10 cellular contexts compared by ENCODE assay signal in the genomic region with DNA sequence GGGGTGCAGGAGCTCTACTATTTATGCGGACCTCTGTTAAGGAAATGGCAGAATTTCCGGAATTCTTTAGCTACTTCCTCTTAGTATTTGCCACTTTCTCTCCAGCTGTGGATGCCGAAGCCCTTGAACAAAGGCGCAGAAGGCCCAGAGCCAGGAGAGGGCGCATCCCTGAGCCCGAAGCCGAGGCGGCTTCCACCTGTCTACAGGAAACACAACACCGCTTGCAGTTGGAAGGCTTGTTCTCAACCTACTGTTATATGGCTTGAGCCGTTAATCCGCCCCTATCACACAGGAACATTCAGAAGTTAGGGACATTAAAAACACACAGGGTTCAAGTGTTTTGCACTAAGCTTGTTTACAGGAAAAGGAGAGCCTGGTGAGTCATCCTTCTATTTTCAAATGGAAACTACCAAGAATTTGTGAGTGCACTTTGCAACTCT.
A peak's percentile ranks its signal among the peaks of the same experiment; 100 is the strongest.
DNase-seq lines count a peak whose midpoint lies in the region; ATAC-seq and TF ChIP-seq lines count a peak whose summit lies in the region.
"Had no signal": no experiment of that assay in that cellular context is flagged by ENCODE, and none has a peak within 500 bp of the region (broad histone marks: within the 10 kb centered on the region; RNA-seq: fewer than 3 reads in every experiment).

No MANE protein-coding gene starts in this region.

- no peaks in the 10 kb centered on the region for H3K36me3 ChIP-seq in mesodermal cell (ENCODE audit: control insufficient read depth, insufficient read depth, low read length)
- H3K36me3 ChIP-seq: pancreas had no signal

- TF ChIP-seq CTCF in coronary artery (IDR thresholded peaks at IDR 0.05) = no peak

- H3K4me1 ChIP-seq in mesodermal cell (ENCODE audit: control insufficient read depth, insufficient read depth, low read length, poor library complexity, severe bottlenecking) = peaks cover 12% of the 10 kb centered on the region

- ATAC-seq in GM21526 (IDR thresholded peaks at IDR 0.05; ENCODE audit: low FRiP score, unreplicated experiment) = no peak

- WGBS in mesodermal cell (ENCODE audit: insufficient coverage in 2 of 2), 2 experiments = 65 to 67% methylated on average over 6 to 11 of the region's 11 CpGs

- DNase-seq in DMS153 treated with DMSO at 0.1 percent for 48 hours (lab: John Stamatoyannopoulos, UW; ENCODE audit: unreplicated experiment) = peak; percentile 97
- DNase-seq in NCI-H2107 treated with DMSO at 0.1 percent for 48 hours (lab: John Stamatoyannopoulos, UW; ENCODE audit: unreplicated experiment) = peak; percentile 66
- no peak for DNase-seq in coronary artery (ENCODE audit: low spot score)
- no peak for DNase-seq in GF-D8 (lab: John Stamatoyannopoulos, UW)
- DNase-seq in glomerular visceral epithelial cell (ENCODE audit: extremely low spot score) = no peak
- no peak for DNase-seq in NCI-H2227 treated with DMSO at 0.1 percent for 48 hours (lab: John Stamatoyannopoulos, UW)
- DNase-seq: CD4-positive, alpha-beta memory T cell had no signal

- H3K9me3 ChIP-seq in mesodermal cell (ENCODE audit: control insufficient read depth, low read length) = no peaks in the 10 kb centered on the region
- H3K9me3 ChIP-seq: pancreas had no signal

- H3K4me3 ChIP-seq in coronary artery = peak overlapping the region; percentile 51
- no peak overlapping the region for H3K4me3 ChIP-seq in mesodermal cell (ENCODE audit: extremely low read depth, insufficient read depth, low read length, poor library complexity, severe bottlenecking)
- H3K4me3 ChIP-seq: pancreas had no signal

- H3K27ac ChIP-seq in coronary artery (peak overlapping the region in 1 of 2 donors; percentile 33), mesodermal cell (ENCODE audit: low read depth, low read length, severe bottlenecking) (peak overlapping the region; percentile 55)
- H3K27ac ChIP-seq: pancreas had no signal

Comparison
In these comparisons a context has a peak if more than half of its experiments do, and no peak if none do; other contexts are left out.
1. DNase-seq: peak in DMS153 treated with DMSO at 0.1 percent for 48 hours (single experiment) and NCI-H2107 treated with DMSO at 0.1 percent for 48 hours (single experiment); none in coronary artery (single experiment), GF-D8 (single experiment), glomerular visceral epithelial cell (single experiment) and NCI-H2227 treated with DMSO at 0.1 percent for 48 hours (single experiment).